9 cellular contexts compared by ENCODE assay signal in genomic region chr15:74780983-74781672, GRCh38. TPM values are rescaled to one million over a fixed set of nuclear protein-coding genes. Genes with fewer than 3 reads are reported as not detected.
A peak's percentile ranks its signal among the peaks of the same experiment; 100 is the strongest.
DNase-seq lines count a peak whose midpoint lies in the region; ATAC-seq and TF ChIP-seq lines count a peak whose summit lies in the region.
"Had no signal": no experiment of that assay in that cellular context is flagged by ENCODE, and none has a peak within 500 bp of the region (broad histone marks: within the 10 kb centered on the region; RNA-seq: fewer than 3 reads in every experiment).

No MANE protein-coding gene starts in this region.

- peak overlapping the region; percentile 84 to 89 for H3K4me3 Mint-ChIP-seq in CD14-positive monocyte
- peak overlapping the region; percentile 91 for H3K4me3 Mint-ChIP-seq in activated CD4-positive, alpha-beta memory T cell treated with anti-CD3 and anti-CD28 coated beads, Interleukin-2, amount 10 ng/mL, durations not matched to agents 7 days and 5 days

- POLR2A ChIA-PET in activated CD4-positive, alpha-beta memory T cell treated with anti-CD3 and anti-CD28 coated beads, Interleukin-2, amount 10 ng/mL, durations not matched to agents 7 days and 5 days (lab: Charles Lee) = interaction anchor here (0.9 to 35.1 kb wide), 14 partner anchors 0 to 671 kb away, joined by 3 to 1214 read pairs (median 5); partner anchors contain the start of genes COX5A, CSK, FAM219B and LMAN1L

- H3K9me3 Mint-ChIP-seq in CD14-positive monocyte = peaks cover 0 to 3% (median 0%) of the 10 kb centered on the region in 7 donors
- H3K9me3 Mint-ChIP-seq in activated CD4-positive, alpha-beta memory T cell treated with anti-CD3 and anti-CD28 coated beads, Interleukin-2, amount 10 ng/mL, durations not matched to agents 7 days and 5 days = no peaks in the 10 kb centered on the region

- H3K4me1 Mint-ChIP-seq in CD14-positive monocyte = peaks cover 81% of the 10 kb centered on the region
- peaks cover 63% of the 10 kb centered on the region for H3K4me1 Mint-ChIP-seq in activated CD4-positive, alpha-beta memory T cell treated with anti-CD3 and anti-CD28 coated beads, Interleukin-2, amount 10 ng/mL, durations not matched to agents 7 days and 5 days

- 24% methylated on average over 18 of the region's 18 CpGs for WGBS in hepatocyte (ENCODE audit: low lambda C conversion rate, missing lambda C conversion rate)

- H2AFZ ChIP-seq in hepatocyte = peak overlapping the region; percentile 60

- peaks cover 32% of the 10 kb centered on the region for H4K20me1 ChIP-seq in hepatocyte (ENCODE audit: insufficient read depth, poor library complexity, severe bottlenecking)

- no peaks in the 10 kb centered on the region for H3K36me3 ChIP-seq in hepatocyte (replicated peaks; ENCODE audit: insufficient read depth, low read depth)

- peaks cover 0 to 3% (median 0%) of the 10 kb centered on the region in 3 donors for H3K27me3 Mint-ChIP-seq in CD14-positive monocyte (ENCODE audit: low read depth in 3 of 3)
- H3K27me3 Mint-ChIP-seq in activated CD4-positive, alpha-beta memory T cell treated with anti-CD3 and anti-CD28 coated beads, Interleukin-2, amount 10 ng/mL, durations not matched to agents 7 days and 5 days = no peaks in the 10 kb centered on the region

- H3K4me2 ChIP-seq in hepatocyte = peak overlapping the region; percentile 99

- H3K27ac Mint-ChIP-seq in CD14-positive monocyte = peak overlapping the region; percentile 97 to 99 (median 98)
- peak overlapping the region; percentile 100 for H3K27ac Mint-ChIP-seq in activated CD4-positive, alpha-beta memory T cell treated with anti-CD3 and anti-CD28 coated beads, Interleukin-2, amount 10 ng/mL, durations not matched to agents 7 days and 5 days

- DNase-seq in CD14-positive monocyte (ENCODE audit: low spot score) (peak; percentile 94), HuH-7 (ENCODE audit: low spot score) (peak; percentile 64), hepatocyte (ENCODE audit: low spot score) (no peak), NCI-H187 (lab: John Stamatoyannopoulos, UW) (no peak)
- peak; percentile 66 for DNase-seq in activated CD4-positive, alpha-beta memory T cell treated with anti-CD3 and anti-CD28 coated beads, Interleukin-2, amount 10 ng/mL, durations not matched to agents 7 days and 5 days
- peak; percentile 58 for DNase-seq in stimulated activated CD4-positive, alpha-beta T cell treated with anti-CD3 and anti-CD28 coated beads, Interleukin-4, amount 100 ng/mL, for 24 hours

- H3K27me3 ChIP-seq in hepatocyte = no peaks in the 10 kb centered on the region

- peaks cover 44% of the 10 kb centered on the region for H3K79me2 ChIP-seq in hepatocyte

- peaks cover 19 to 26% of the 10 kb centered on the region in 2 donors for H3K36me3 Mint-ChIP-seq in CD14-positive monocyte
- H3K36me3 Mint-ChIP-seq in activated CD4-positive, alpha-beta memory T cell treated with anti-CD3 and anti-CD28 coated beads, Interleukin-2, amount 10 ng/mL, durations not matched to agents 7 days and 5 days (ENCODE audit: low read depth) = peaks cover 53% of the 10 kb centered on the region

- intact Hi-C loops in CD14-positive monocyte (cut with micrococcal nuclease) = no loop called here

- H3K4me1 ChIP-seq in hepatocyte (ENCODE audit: insufficient read depth) = peaks cover 44% of the 10 kb centered on the region

- H3K4me3 ChIP-seq in hepatocyte = peak overlapping the region; percentile 72

- TF ChIP-seq CTCF in CD14-positive monocyte (IDR thresholded peaks at IDR 0.05) (no peak), hepatocyte (IDR thresholded peaks at IDR 0.05; ENCODE audit: poor library complexity) (no peak)

- H3K9me2 ChIP-seq in hepatocyte (replicated peaks; ENCODE audit: insufficient read depth) = no peaks in the 10 kb centered on the region

- H3K27ac ChIP-seq in hepatocyte = peak overlapping the region; percentile 37

- CTCF ChIA-PET in activated CD4-positive, alpha-beta memory T cell treated with anti-CD3 and anti-CD28 coated beads, Interleukin-2, amount 10 ng/mL, durations not matched to agents 7 days and 5 days (lab: Charles Lee) = interaction anchor here (0.6 to 38.3 kb wide), 11 partner anchors 1 to 671 kb away, joined by 3 to 1235 read pairs (median 4); partner anchors contain the start of genes CSK, LMAN1L and SIN3A

- H3K9me3 ChIP-seq in hepatocyte (ENCODE audit: low read depth) = no peaks in the 10 kb centered on the region

- ATAC-seq in GM18861 (IDR thresholded peaks at IDR 0.05; ENCODE audit: unreplicated experiment) = no peak
- ATAC-seq in HG02973 (IDR thresholded peaks at IDR 0.05; ENCODE audit: unreplicated experiment) = no peak

RNA-seq across cellular contexts. Expression of gene CSK, which starts 0.8 kb away (rescaled TPM):
- polyA plus RNA-seq in CD14-positive monocyte (100 to 1,000 TPM in 1 of 2 donors, 10 to 100 TPM in 1; 79.0 to 106 TPM), hepatocyte (19.1 and 21.8 TPM in 2 replicates)
- 100 to 1,000 TPM; 330 to 341 TPM for total RNA-seq in activated CD4-positive, alpha-beta memory T cell treated with anti-CD3 and anti-CD28 coated beads, Interleukin-2, amount 10 ng/mL, durations not matched to agents 7 days and 5 days
- 15.8 and 16.9 TPM in 2 replicates for total RNA-seq in hepatocyte

RNA-seq across cellular contexts. Expression of gene LMAN1L, which starts 31.5 kb away (rescaled TPM):
- not detected for polyA plus RNA-seq in CD14-positive monocyte
- total RNA-seq in activated CD4-positive, alpha-beta memory T cell treated with anti-CD3 and anti-CD28 coated beads, Interleukin-2, amount 10 ng/mL, durations not matched to agents 7 days and 5 days = under 1 TPM; 0.48 to 0.63 TPM
- not detected in 2 replicates for total RNA-seq in hepatocyte
- polyA plus RNA-seq in hepatocyte = not detected in 2 replicates
- total RNA-seq: renal cortical epithelial cell had no signal

RNA-seq across cellular contexts. Expression of gene CYP1A2, which starts 32.5 kb away (rescaled TPM):
- polyA plus RNA-seq in CD14-positive monocyte (not detected), hepatocyte (0.17 TPM in 1 of 2 replicates, not detected in the other)
- total RNA-seq in activated CD4-positive, alpha-beta memory T cell treated with anti-CD3 and anti-CD28 coated beads, Interleukin-2, amount 10 ng/mL, durations not matched to agents 7 days and 5 days = not detected
- 0.40 TPM in 1 of 2 replicates, not detected in the other for total RNA-seq in hepatocyte
- total RNA-seq: renal cortical epithelial cell had no signal

RNA-seq across cellular contexts. Expression of gene CPLX3, which starts 45.3 kb away (rescaled TPM):
- not detected for polyA plus RNA-seq in CD14-positive monocyte
- under 1 TPM in 1 of 2 experiments, not detected in 1; 0.18 TPM for total RNA-seq in activated CD4-positive, alpha-beta memory T cell treated with anti-CD3 and anti-CD28 coated beads, Interleukin-2, amount 10 ng/mL, durations not matched to agents 7 days and 5 days
- total RNA-seq in hepatocyte = not detected in 2 replicates
- 0.10 TPM in 1 of 2 replicates, not detected in the other for polyA plus RNA-seq in hepatocyte
- total RNA-seq: renal cortical epithelial cell had no signal

RNA-seq across cellular contexts. Expression of gene CYP1A1, which starts 55.8 kb away (rescaled TPM):
- polyA plus RNA-seq in CD14-positive monocyte (not detected), hepatocyte (19.1 and 22.6 TPM in 2 replicates)
- total RNA-seq in activated CD4-positive, alpha-beta memory T cell treated with anti-CD3 and anti-CD28 coated beads, Interleukin-2, amount 10 ng/mL, durations not matched to agents 7 days and 5 days = 1 to 10 TPM; 2.0 to 2.1 TPM
- 17.0 and 23.5 TPM in 2 replicates for total RNA-seq in hepatocyte
- total RNA-seq: renal cortical epithelial cell had no signal

Comparison
In these comparisons a context has a peak if more than half of its experiments do, and no peak if none do; other contexts are left out.
1. DNase-seq: peak in CD14-positive monocyte (single experiment), HuH-7 (single experiment), activated CD4-positive, alpha-beta memory T cell treated with anti-CD3 and anti-CD28 coated beads, Interleukin-2, amount 10 ng/mL, durations not matched to agents 7 days and 5 days (single experiment) and stimulated activated CD4-positive, alpha-beta T cell treated with anti-CD3 and anti-CD28 coated beads, Interleukin-4, amount 100 ng/mL, for 24 hours (single experiment); none in hepatocyte (single experiment) and NCI-H187 (0 of 2).
2. RNA of gene CSK, which starts 0.8 kb away (total RNA-seq): 330 to 341 TPM in activated CD4-positive, alpha-beta memory T cell treated with anti-CD3 and anti-CD28 coated beads, Interleukin-2, amount 10 ng/mL, durations not matched to agents 7 days and 5 days; 15.8 to 16.9 TPM in hepatocyte; every median in the first group is over 10 times any median in the second.